23 cellular contexts compared by ENCODE assay signal in the genomic region with DNA sequence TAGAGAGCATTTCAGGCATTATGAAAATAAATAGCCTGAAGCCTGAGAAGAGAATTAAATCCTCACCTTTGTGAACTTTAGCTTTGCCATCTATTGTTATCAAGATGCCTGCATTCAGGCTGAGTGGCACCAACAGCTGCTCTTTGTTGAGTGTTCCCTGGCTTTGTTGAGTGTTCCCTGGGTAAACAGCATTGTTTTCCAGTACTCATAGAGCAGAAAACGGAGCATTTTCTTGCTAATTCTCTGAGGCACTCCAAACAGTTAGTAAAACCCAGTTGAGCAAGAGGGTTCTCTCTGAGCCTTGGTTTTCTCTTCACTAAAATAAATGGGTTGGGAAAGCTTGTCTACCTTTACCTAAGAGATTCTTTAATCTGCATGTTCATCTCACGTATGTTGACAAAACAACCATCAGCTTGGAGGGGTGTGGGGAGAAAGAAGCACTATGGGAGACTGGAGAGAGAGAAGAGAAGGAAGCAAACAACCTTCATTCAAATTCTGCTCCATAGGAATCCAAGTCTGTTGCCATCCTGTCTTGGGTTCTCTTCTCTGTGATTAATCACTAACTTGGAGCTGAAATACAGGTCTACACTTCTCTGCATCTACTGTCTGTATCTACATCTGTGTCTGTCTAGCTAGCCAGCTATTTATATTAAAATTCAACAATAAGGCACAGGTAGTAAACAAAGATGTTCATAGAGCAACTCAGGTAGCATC.
DNase-seq lines count a peak whose midpoint lies in the region; TF ChIP-seq lines count a peak whose summit lies in the region.
"Had no signal": no experiment of that assay in that cellular context is flagged by ENCODE, and none has a peak within 500 bp of the region (broad histone marks: within the 10 kb centered on the region; RNA-seq: fewer than 3 reads in every experiment).

No MANE protein-coding gene starts in this region.

- no peak overlapping the region for H3K18ac ChIP-seq in mesendoderm (ENCODE audit: low read length)

- no peak overlapping the region for H3K4ac ChIP-seq in mesendoderm (ENCODE audit: low read depth, low read length)

- H3K4me3 ChIP-seq in H7 (ENCODE audit: insufficient read depth, low read depth, low read length) = no peak overlapping the region
- no peak overlapping the region for H3K4me3 ChIP-seq in mesendoderm (ENCODE audit: low read length)
- H3K4me3 ChIP-seq in right atrium auricular region = no peak overlapping the region
- H3K4me3 ChIP-seq: K562, skin epidermis, uterus had no signal

- H3K23ac ChIP-seq in mesendoderm (ENCODE audit: low read length) = no peak overlapping the region

- CTCF ChIA-PET in MCF 10A (lab: Yijun Ruan, JAX) = interaction anchor here (0.6 kb wide), 1 partner anchor 1591 kb away, joined by 3 read pairs; no protein-coding TSS in a partner anchor

- TF ChIP-seq CTCF in MCF 10A (IDR thresholded peaks at IDR 0.05; ENCODE audit: unreplicated experiment) (no peak), right atrium auricular region (IDR thresholded peaks at IDR 0.05) (no peak), progenitor cell of endocrine pancreas (IDR thresholded peaks at IDR 0.05; ENCODE audit: unreplicated experiment) (no peak)

- no peak overlapping the region for H4K8ac ChIP-seq in mesendoderm (ENCODE audit: low read depth, low read length)

- no peak overlapping the region for H3K4me3 Mint-ChIP-seq in MCF 10A (ENCODE audit: unreplicated experiment)
- H3K4me3 Mint-ChIP-seq in progenitor cell of endocrine pancreas (ENCODE audit: low read depth) = no peak overlapping the region
- H3K4me3 Mint-ChIP-seq: CD8-positive, alpha-beta T cell; central memory CD8-positive, alpha-beta T cell had no signal

- H3K4me1 ChIP-seq in mesendoderm (ENCODE audit: control insufficient read depth, low read depth, low read length) (no peaks in the 10 kb centered on the region), right atrium auricular region (no peaks in the 10 kb centered on the region)
- H3K4me1 ChIP-seq: uterus had no signal

- DNase-seq in H7 (peak; percentile 31), NCI-H146 treated with DMSO at 0.1 percent for 48 hours (lab: John Stamatoyannopoulos, UW; ENCODE audit: unreplicated experiment) (peak; percentile 65), NCI-H510A treated with DMSO at 0.1 percent for 48 hours (lab: John Stamatoyannopoulos, UW) (peak; percentile 72), mesendoderm (peak; percentile 37), MCF 10A (ENCODE audit: unreplicated experiment) (no peak), medulla oblongata (ENCODE audit: extremely low spot score) (no peak), right atrium auricular region (ENCODE audit: low spot score) (no peak), progenitor cell of endocrine pancreas (ENCODE audit: low spot score, unreplicated experiment) (no peak)
- DNase-seq: activated CD4-positive, alpha-beta T cell treated with anti-CD3 and anti-CD28 coated beads for 48 hours; activated CD8-positive, alpha-beta memory T cell treated with anti-CD3 and anti-CD28 coated beads, Interleukin-2, amount 50 U/mL, for 4 hours; activated naive CD4-positive, alpha-beta T cell treated with Interleukin-2 at 50 U/mL for 16 hours; aorta; CD8-positive, alpha-beta T cell; effector memory CD4-positive, alpha-beta T cell; HCEC 1CT; NK-92 treated with Interleukin-12 subunit alpha and Interleukin-12 subunit beta, amount 100 ng/mL, for 24 hours; RPMI8226; stimulated activated CD4-positive, alpha-beta T cell treated with anti-CD3 and anti-CD28 coated beads, Interleukin-4, amount 100 ng/mL, for 4 hours; uterus had no signal

- H3K9me3 Mint-ChIP-seq in MCF 10A (ENCODE audit: unreplicated experiment) = no peaks in the 10 kb centered on the region
- no peaks in the 10 kb centered on the region for H3K9me3 Mint-ChIP-seq in progenitor cell of endocrine pancreas (ENCODE audit: low read depth)
- H3K9me3 Mint-ChIP-seq: CD8-positive, alpha-beta T cell had no signal

- H3K4me1 Mint-ChIP-seq in MCF 10A (ENCODE audit: insufficient read depth, unreplicated experiment) = no peaks in the 10 kb centered on the region
- peaks cover 35% of the 10 kb centered on the region for H3K4me1 Mint-ChIP-seq in progenitor cell of endocrine pancreas (ENCODE audit: low read depth)
- H3K4me1 Mint-ChIP-seq: central memory CD8-positive, alpha-beta T cell had no signal

- H3K27me3 ChIP-seq in H7 (ENCODE audit: control insufficient read depth, insufficient read depth, low read length) (no peaks in the 10 kb centered on the region), mesendoderm (ENCODE audit: insufficient read depth, low read length, poor library complexity) (no peaks in the 10 kb centered on the region), right atrium auricular region (no peaks in the 10 kb centered on the region)
- H3K27me3 ChIP-seq: uterus had no signal

- H2BK5ac ChIP-seq in mesendoderm (ENCODE audit: low read length) = no peak overlapping the region

- no peaks in the 10 kb centered on the region for H3K9me3 ChIP-seq in right atrium auricular region
- H3K9me3 ChIP-seq: uterus had no signal

- no peak overlapping the region for H2BK120ac ChIP-seq in mesendoderm (ENCODE audit: low read depth, low read length)

- H3K27me3 Mint-ChIP-seq in MCF 10A (ENCODE audit: insufficient read depth, unreplicated experiment) (no peaks in the 10 kb centered on the region), progenitor cell of endocrine pancreas (peaks cover 7% of the 10 kb centered on the region)
- H3K27me3 Mint-ChIP-seq: central memory CD8-positive, alpha-beta T cell had no signal

- H2AK5ac ChIP-seq in mesendoderm (ENCODE audit: low read length) = no peak overlapping the region

- no TSS peak for BruUV-seq in MCF 10A (replicated peaks; lab: Mats Ljungman, UMichigan)

- H3K36me3 ChIP-seq in H7 (replicated peaks; ENCODE audit: control insufficient read depth, insufficient read depth, low read length) (no peaks in the 10 kb centered on the region), mesendoderm (ENCODE audit: control insufficient read depth, insufficient read depth, low read length) (no peaks in the 10 kb centered on the region), right atrium auricular region (no peaks in the 10 kb centered on the region)
- H3K36me3 ChIP-seq: uterus had no signal

- intact Hi-C loops in MCF 10A (cut with micrococcal nuclease) = no loop called here

- no peak overlapping the region for H3K9ac ChIP-seq in mesendoderm (ENCODE audit: low read length)

- H3K36me3 Mint-ChIP-seq in MCF 10A (ENCODE audit: insufficient read depth, unreplicated experiment) (no peaks in the 10 kb centered on the region), progenitor cell of endocrine pancreas (ENCODE audit: insufficient read depth) (no peaks in the 10 kb centered on the region)
- H3K36me3 Mint-ChIP-seq: CD8-positive, alpha-beta T cell had no signal

- no peak overlapping the region for H3K56ac ChIP-seq in mesendoderm (ENCODE audit: low read length)

- H3K4me2 ChIP-seq in mesendoderm (ENCODE audit: low read length) = no peak overlapping the region

- no peaks in the 10 kb centered on the region for H3K79me2 ChIP-seq in mesendoderm (ENCODE audit: control insufficient read depth, insufficient read depth, low read length)

- H3K79me1 ChIP-seq in mesendoderm (ENCODE audit: low read length) = no peaks in the 10 kb centered on the region

- WGBS in mesendoderm (ENCODE audit: extremely low coverage, insufficient coverage, low lambda C conversion rate) = no CpG with 5 or more reads among the region's 2 CpGs

- H3K27ac Mint-ChIP-seq in MCF 10A (ENCODE audit: low read depth, unreplicated experiment) = no peak overlapping the region
- no peak overlapping the region for H3K27ac Mint-ChIP-seq in progenitor cell of endocrine pancreas
- H3K27ac Mint-ChIP-seq: CD8-positive, alpha-beta T cell had no signal

- no peak overlapping the region for H2BK15ac ChIP-seq in mesendoderm (replicated peaks; ENCODE audit: low read depth)

- no peak overlapping the region for H4K5ac ChIP-seq in mesendoderm (ENCODE audit: low read length)

- POLR2A ChIA-PET in MCF 10A (lab: Yijun Ruan, JAX) = interaction anchor here (1.0 to 1.2 kb wide), 2 partner anchors 13 to 49 kb away, joined by 3 read pairs; no protein-coding TSS in a partner anchor

- no peak overlapping the region for H3K27ac ChIP-seq in mesendoderm (ENCODE audit: low read depth, low read length)
- H3K27ac ChIP-seq in right atrium auricular region = no peak overlapping the region
- H3K27ac ChIP-seq: HL-60, skin epidermis, uterus had no signal

Comparison
In these comparisons a context has a peak if more than half of its experiments do, and no peak if none do; other contexts are left out.
1. DNase-seq: peak in H7 (single experiment), NCI-H146 treated with DMSO at 0.1 percent for 48 hours (single experiment), NCI-H510A treated with DMSO at 0.1 percent for 48 hours (single experiment) and mesendoderm (single experiment); none in MCF 10A (single experiment), medulla oblongata (single experiment), right atrium auricular region (single experiment) and progenitor cell of endocrine pancreas (single experiment).